Comparison of ENCODE assay signal across 9 cellular contexts in genomic region chr2:226796012-226796839, GRCh38. TPM values are rescaled to one million over a fixed set of nuclear protein-coding genes. Genes with fewer than 3 reads are reported as not detected.
DNase-seq lines count a peak whose midpoint lies in the region; ATAC-seq and TF ChIP-seq lines count a peak whose summit lies in the region.
"Had no signal": no experiment of that assay in that cellular context is flagged by ENCODE, and none has a peak within 500 bp of the region (broad histone marks: within the 10 kb centered on the region; RNA-seq: fewer than 3 reads in every experiment).

No MANE protein-coding gene starts in this region.

- 71% methylated on average over 10 of the region's 25 CpGs for WGBS in esophagus muscularis mucosa

- peaks cover 58% of the 10 kb centered on the region for H3K4me1 Mint-ChIP-seq in neural progenitor cell
- peaks cover 28% of the 10 kb centered on the region for H3K4me1 Mint-ChIP-seq in T-helper 2 cell treated with Interferon-gamma antibody and Interleukin-4, amounts not matched to agents 5 μg/mL and 100 μg/mL, for 36 hours (ENCODE audit: low read depth)

- peaks cover 16% of the 10 kb centered on the region for H3K9me3 Mint-ChIP-seq in neural progenitor cell
- H3K9me3 Mint-ChIP-seq in T-helper 2 cell treated with Interferon-gamma antibody and Interleukin-4, amounts not matched to agents 5 μg/mL and 100 μg/mL, for 36 hours = no peaks in the 10 kb centered on the region
- H3K9me3 Mint-ChIP-seq: immature natural killer cell had no signal

- H3K79me2 ChIP-seq in neural progenitor cell (ENCODE audit: low read depth) = peaks cover 69% of the 10 kb centered on the region

- H3K27me3 Mint-ChIP-seq in neural progenitor cell (ENCODE audit: insufficient read depth, low read depth) = peaks cover 10% of the 10 kb centered on the region
- H3K27me3 Mint-ChIP-seq in T-helper 2 cell treated with Interferon-gamma antibody and Interleukin-4, amounts not matched to agents 5 μg/mL and 100 μg/mL, for 36 hours (ENCODE audit: low read depth) = no peaks in the 10 kb centered on the region

- H3K36me3 ChIP-seq in MG63 (peaks cover 50% of the 10 kb centered on the region), esophagus muscularis mucosa (peaks cover 0 to 14% (median 5%) of the 10 kb centered on the region in 4 donors), neural progenitor cell (no peaks in the 10 kb centered on the region)

- peaks cover 18% of the 10 kb centered on the region for H4K20me1 ChIP-seq in neural progenitor cell (ENCODE audit: low read depth)

- H3K4me1 ChIP-seq in esophagus muscularis mucosa = peaks cover 47 to 85% (median 69%) of the 10 kb centered on the region in 4 donors
- H3K4me1 ChIP-seq in neural progenitor cell = peaks cover 29% of the 10 kb centered on the region

- no peak for TF ChIP-seq POLR2A in esophagus muscularis mucosa (IDR thresholded peaks at IDR 0.05; ENCODE audit: low read depth)

- POLR2A ChIA-PET in AG04450 (lab: Yijun Ruan, JAX) = interaction anchor here (0.9 to 2.1 kb wide), 9 partner anchors 28 to 1127 kb away, joined by 3 to 9 read pairs (median 3); no protein-coding TSS in a partner anchor

- H3K9me3 ChIP-seq in AG04450 (ENCODE audit: control insufficient read depth, insufficient read depth, low read length) = peaks cover 14% of the 10 kb centered on the region; the same call in 1 of the 2 replicates
- no peaks in the 10 kb centered on the region for H3K9me3 ChIP-seq in MG63
- H3K9me3 ChIP-seq in esophagus muscularis mucosa = no peaks in the 10 kb centered on the region
- no peaks in the 10 kb centered on the region for H3K9me3 ChIP-seq in neural progenitor cell (ENCODE audit: low read depth)

- ATAC-seq in HG02678 (IDR thresholded peaks at IDR 0.05; ENCODE audit: unreplicated experiment) = no peak
- no peak for ATAC-seq in HG02571 (IDR thresholded peaks at IDR 0.05; ENCODE audit: unreplicated experiment)
- no peak for ATAC-seq in HG02970 (IDR thresholded peaks at IDR 0.05; ENCODE audit: low FRiP score, unreplicated experiment)

- H3K9ac ChIP-seq in neural progenitor cell = no peak overlapping the region

- H3K27me3 ChIP-seq in AG04450 (ENCODE audit: control insufficient read depth, insufficient read depth, low read length) = no peaks in the 10 kb centered on the region
- H3K27me3 ChIP-seq in MG63 = no peaks in the 10 kb centered on the region
- peaks cover 0 to 14% (median 0%) of the 10 kb centered on the region in 4 donors for H3K27me3 ChIP-seq in esophagus muscularis mucosa
- no peaks in the 10 kb centered on the region for H3K27me3 ChIP-seq in neural progenitor cell

- H3K4me3 ChIP-seq in AG04450 (ENCODE audit: low read depth, low read length) = peak overlapping the region; percentile 91
- H3K4me3 ChIP-seq in MG63 = peak overlapping the region; percentile 83
- H3K4me3 ChIP-seq in esophagus muscularis mucosa = peak overlapping the region; percentile 70 to 95 (median 86)
- H3K4me3 ChIP-seq in neural progenitor cell = no peak overlapping the region

- H3K27ac Mint-ChIP-seq in neural progenitor cell = no peak overlapping the region
- no peak overlapping the region for H3K27ac Mint-ChIP-seq in T-helper 2 cell treated with Interferon-gamma antibody and Interleukin-4, amounts not matched to agents 5 μg/mL and 100 μg/mL, for 36 hours
- H3K27ac Mint-ChIP-seq: immature natural killer cell had no signal

- peaks cover 18% of the 10 kb centered on the region for H3F3A ChIP-seq in neural progenitor cell (ENCODE audit: low read depth)

- peak overlapping the region; percentile 79 for H3K4me3 Mint-ChIP-seq in neural progenitor cell
- no peak overlapping the region for H3K4me3 Mint-ChIP-seq in T-helper 2 cell treated with Interferon-gamma antibody and Interleukin-4, amounts not matched to agents 5 μg/mL and 100 μg/mL, for 36 hours

- TF ChIP-seq EP300 in esophagus muscularis mucosa (IDR thresholded peaks at IDR 0.05) = no peak

- DNase-seq in AG04450 (ENCODE audit: low read depth, low spot score) = no peak
- peak; percentile 42 for DNase-seq in MG63
- DNase-seq in esophagus muscularis mucosa (ENCODE audit: extremely low spot score) = no peak
- DNase-seq in neural progenitor cell (ENCODE audit: low spot score) = no peak
- DNase-seq in T-helper 2 cell treated with Interferon-gamma antibody and Interleukin-4, amounts not matched to agents 5 μg/mL and 100 μg/mL, for 36 hours (ENCODE audit: low spot score) = no peak
- DNase-seq: immature natural killer cell had no signal

- no peak overlapping the region for H2AFZ ChIP-seq in neural progenitor cell (replicated peaks)

- TF ChIP-seq CTCF in AG04450 (IDR thresholded peaks at IDR 0.05; ENCODE audit: low read depth, low read length) = no peak
- no peak for TF ChIP-seq CTCF in esophagus muscularis mucosa (IDR thresholded peaks at IDR 0.05)
- TF ChIP-seq CTCF in neural progenitor cell (IDR thresholded peaks at IDR 0.05) = no peak

- H3K4me2 ChIP-seq in neural progenitor cell = no peak overlapping the region

- intact Hi-C loops in esophagus muscularis mucosa (cut with DNase I) = loop anchor here (5.0 to 10.0 kb wide), 4 partner anchors 49 to 321 kb away; no protein-coding TSS in a partner anchor

- H3K36me3 Mint-ChIP-seq in neural progenitor cell = peaks cover 33% of the 10 kb centered on the region
- peaks cover 1% of the 10 kb centered on the region for H3K36me3 Mint-ChIP-seq in T-helper 2 cell treated with Interferon-gamma antibody and Interleukin-4, amounts not matched to agents 5 μg/mL and 100 μg/mL, for 36 hours (ENCODE audit: low read depth)
- H3K36me3 Mint-ChIP-seq: immature natural killer cell had no signal

- H3K27ac ChIP-seq in AG04450 (ENCODE audit: low read depth, low read length) = peak overlapping the region; percentile 89
- H3K27ac ChIP-seq in esophagus muscularis mucosa (replicated peaks in 1 of 4) = peak overlapping the region; percentile 94 to 96 (median 94)
- no peak overlapping the region for H3K27ac ChIP-seq in neural progenitor cell

- CTCF ChIA-PET in AG04450 (lab: Charles Lee) = interaction anchor here (0.8 to 4.5 kb wide), 8 partner anchors 143 to 1130 kb away, joined by 3 to 24 read pairs (median 4); no protein-coding TSS in a partner anchor

RNA-seq across cellular contexts. Expression of gene IRS1, which starts 3.4 kb away (rescaled TPM):
- 32.9 and 36.6 TPM in 2 replicates for polyA plus RNA-seq in AG04450 (2011; rRNA removed)
- 68.0 and 68.9 TPM in 2 replicates for polyA minus RNA-seq in AG04450 (2011; rRNA and poly(A)+ RNA removed)
- 5.1 and 5.6 TPM in 2 replicates for total RNA-seq in MG63 (2014; rRNA removed; shearing (Covaris generic); ENCODE audit: low replicate concordance)
- 10 to 100 TPM; 27.8 to 47.6 (median 32.8) TPM for total RNA-seq in esophagus muscularis mucosa
- 8.4 and 13.0 TPM in 2 replicates for total RNA-seq in neural progenitor cell (ENCODE audit: low replicate concordance)

RNA-seq across cellular contexts. Expression of gene RHBDD1, which starts 39.6 kb away (rescaled TPM):
- polyA plus RNA-seq in AG04450 (2011; rRNA removed) = 39.4 and 48.7 TPM in 2 replicates
- polyA minus RNA-seq in AG04450 (2011; rRNA and poly(A)+ RNA removed) = 49.6 and 75.9 TPM in 2 replicates
- total RNA-seq in MG63 (2014; rRNA removed; shearing (Covaris generic); ENCODE audit: low replicate concordance) = 5.1 and 19.6 TPM in 2 replicates
- total RNA-seq in esophagus muscularis mucosa = 10 to 100 TPM; 18.3 to 24.9 (median 22.2) TPM
- 13.8 and 15.1 TPM in 2 replicates for total RNA-seq in neural progenitor cell (ENCODE audit: low replicate concordance)
